ENCODE assay signal across 8 cellular contexts in the genomic region with DNA sequence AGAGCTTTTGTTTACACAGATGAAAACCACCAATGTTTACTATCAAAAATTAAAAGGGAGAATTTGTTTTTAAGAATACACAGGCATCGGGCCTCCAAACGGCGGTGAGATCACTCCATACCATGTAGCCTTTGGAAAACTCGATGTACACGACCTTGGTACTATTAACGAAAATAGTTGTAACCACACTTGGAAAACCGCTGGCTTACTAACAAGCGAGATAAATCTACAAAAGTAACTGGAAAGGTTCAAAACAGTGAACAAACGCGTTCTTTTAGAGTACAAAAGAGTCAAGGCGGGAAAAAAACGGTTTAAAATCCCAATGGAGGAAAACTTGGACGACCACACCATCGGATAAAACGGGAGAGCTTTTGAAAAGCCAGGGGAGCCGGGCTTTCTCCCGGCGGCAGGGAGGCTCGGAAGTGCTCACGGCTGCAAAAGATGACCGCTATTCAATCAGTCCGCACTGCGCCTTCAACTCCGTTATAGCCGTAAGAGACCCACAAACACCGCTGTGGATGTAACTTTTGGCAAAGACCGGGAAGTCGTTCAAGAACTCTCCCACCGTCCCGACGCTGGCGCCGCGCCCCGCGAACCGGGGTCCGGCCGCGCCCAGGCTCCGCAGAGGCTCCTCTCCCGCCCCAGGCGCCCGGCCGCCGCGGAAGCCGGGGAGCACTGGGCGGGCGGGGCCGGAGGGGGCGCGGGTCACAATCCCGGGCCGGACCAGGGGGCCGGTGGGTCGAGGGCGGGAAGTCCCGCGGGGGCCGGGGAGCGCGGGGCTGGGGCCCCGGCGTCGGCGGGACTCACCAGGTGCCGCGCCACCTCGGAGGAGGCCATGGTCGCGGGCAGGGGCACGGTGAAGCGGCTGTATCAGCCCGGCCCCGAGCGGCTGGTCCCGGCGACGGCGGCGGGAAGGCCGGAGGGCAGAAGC. TPM values are rescaled to one million over a fixed set of nuclear protein-coding genes. Genes with fewer than 3 reads are reported as not detected.
A peak's percentile ranks its signal among the peaks of the same experiment; 100 is the strongest.
DNase-seq lines count a peak whose midpoint lies in the region; ATAC-seq, FAIRE-seq and TF ChIP-seq lines count a peak whose summit lies in the region.

No MANE protein-coding gene starts in this region.

- H3K9me3 Mint-ChIP-seq in CD4-positive, alpha-beta T cell: no peaks in the 10 kb centered on the region
- H3K9me3 Mint-ChIP-seq in activated T-helper 2 cell treated with anti-CD3 and anti-CD28 coated beads, Interferon-gamma antibody, Interleukin-2, Interleukin-4, amounts not matched to agents 10 μg/mL and 5 μg/mL and 100 μg/mL, durations not matched to agents 14 hours and 24 hours and 36 hours: no peaks in the 10 kb centered on the region

- no peak for ATAC-seq in CD4-positive, alpha-beta T cell (ENCODE audit: poor library complexity)
- peak; percentile 38 for ATAC-seq in GM19438 (IDR thresholded peaks at IDR 0.05; ENCODE audit: low read depth, unreplicated experiment)

- DNase-seq in CD4-positive, alpha-beta T cell: no peak
- DNase-seq in HL-60 (ENCODE audit: low read depth in 1 of 2, low spot score in 1 of 2) (no peak), cardiac septum (ENCODE audit: low spot score) (peak; percentile 82), osteoblast (ENCODE audit: insufficient read length, low spot score, missing footprints) (peak; percentile 83), MV-4-11 (lab: John Stamatoyannopoulos, UW) (no peak), GM19239 (ENCODE audit: insufficient read length, low spot score) (no peak)
- no peak for DNase-seq in activated T-helper 2 cell treated with anti-CD3 and anti-CD28 coated beads, Interferon-gamma antibody, Interleukin-2, Interleukin-4, amounts not matched to agents 10 μg/mL and 5 μg/mL and 100 μg/mL, durations not matched to agents 14 hours and 24 hours and 36 hours (ENCODE audit: low spot score)

- H3K27me3 Mint-ChIP-seq in CD4-positive, alpha-beta T cell: peaks cover 82% of the 10 kb centered on the region
- peaks cover 71% of the 10 kb centered on the region for H3K27me3 Mint-ChIP-seq in activated T-helper 2 cell treated with anti-CD3 and anti-CD28 coated beads, Interferon-gamma antibody, Interleukin-2, Interleukin-4, amounts not matched to agents 10 μg/mL and 5 μg/mL and 100 μg/mL, durations not matched to agents 14 hours and 24 hours and 36 hours (ENCODE audit: low read depth)

- peak overlapping the region; percentile 94 for H3K4me3 Mint-ChIP-seq in CD4-positive, alpha-beta T cell
- peak overlapping the region; percentile 79 for H3K4me3 Mint-ChIP-seq in activated T-helper 2 cell treated with anti-CD3 and anti-CD28 coated beads, Interferon-gamma antibody, Interleukin-2, Interleukin-4, amounts not matched to agents 10 μg/mL and 5 μg/mL and 100 μg/mL, durations not matched to agents 14 hours and 24 hours and 36 hours (ENCODE audit: low read depth)

- intact Hi-C loops in CD4-positive, alpha-beta T cell (cut with DNase I, micrococcal nuclease): loop anchor here in 1 of 2 experiments (10.0 kb wide), 1 partner anchor 898 kb away; a partner anchor contains a TSS
- intact Hi-C loops in activated T-helper 2 cell treated with anti-CD3 and anti-CD28 coated beads, Interferon-gamma antibody, Interleukin-2, Interleukin-4, amounts not matched to agents 10 μg/mL and 5 μg/mL and 100 μg/mL, durations not matched to agents 14 hours and 24 hours and 36 hours (cut with micrococcal nuclease): loop anchor here (5.0 to 10.0 kb wide), 2 partner anchors 68 to 1081 kb away; a partner anchor contains a TSS
- intact Hi-C loops in cardiac septum (cut with DNase I): loop anchor here (5.0 kb wide), 2 partner anchors 66 to 79 kb away; no protein-coding TSS in a partner anchor

- peaks cover 30% of the 10 kb centered on the region for H3K4me1 Mint-ChIP-seq in CD4-positive, alpha-beta T cell (ENCODE audit: low read depth)
- peaks cover 13% of the 10 kb centered on the region for H3K4me1 Mint-ChIP-seq in activated T-helper 2 cell treated with anti-CD3 and anti-CD28 coated beads, Interferon-gamma antibody, Interleukin-2, Interleukin-4, amounts not matched to agents 10 μg/mL and 5 μg/mL and 100 μg/mL, durations not matched to agents 14 hours and 24 hours and 36 hours (ENCODE audit: low read depth)

- peaks cover 47% of the 10 kb centered on the region for H3K4me1 ChIP-seq in osteoblast (ENCODE audit: insufficient read depth, low read length)

- no peak for FAIRE-seq in GM19239 (lab: Jason Lieb, UNC)

- peaks cover 70% of the 10 kb centered on the region for H3K79me2 ChIP-seq in osteoblast (ENCODE audit: insufficient read depth, low read length)

- TF ChIP-seq CTCF in CD4-positive, alpha-beta T cell (IDR thresholded peaks at IDR 0.05): no peak
- TF ChIP-seq CTCF in HL-60 (IDR thresholded peaks at IDR 0.05; ENCODE audit: insufficient read depth, low read length): no peak
- no peak for TF ChIP-seq CTCF in osteoblast (IDR thresholded peaks at IDR 0.05; ENCODE audit: extremely low read depth, low read depth, low read length)

- H3K27me3 ChIP-seq in CD4-positive, alpha-beta T cell (ENCODE audit: control insufficient read depth, insufficient read depth, low read length): peaks cover 73% of the 10 kb centered on the region
- H3K27me3 ChIP-seq in HL-60 (ENCODE audit: insufficient read depth, poor library complexity, severe bottlenecking): peaks cover 21% of the 10 kb centered on the region
- no peaks in the 10 kb centered on the region for H3K27me3 ChIP-seq in osteoblast (ENCODE audit: insufficient read depth, low read length)

- H3K4me2 ChIP-seq in osteoblast (ENCODE audit: insufficient read depth, low read length): peak overlapping the region; percentile 87

- no peak overlapping the region for H3K27ac ChIP-seq in CD4-positive, alpha-beta T cell (ENCODE audit: low read depth, low read length)
- no peak overlapping the region for H3K27ac ChIP-seq in HL-60 (replicated peaks)
- H3K27ac ChIP-seq in osteoblast (ENCODE audit: low read depth, low read length): peak overlapping the region; percentile 92

- no peaks in the 10 kb centered on the region for H3K36me3 ChIP-seq in osteoblast (ENCODE audit: insufficient read depth, low read length)

- H3K4me3 ChIP-seq in HL-60 (replicated peaks; ENCODE audit: insufficient read depth, low read length): peak overlapping the region; percentile 33
- peak overlapping the region; percentile 88 for H3K4me3 ChIP-seq in osteoblast (ENCODE audit: insufficient read depth, low read length)

- peak overlapping the region; percentile 76 for H2AFZ ChIP-seq in osteoblast (ENCODE audit: low read length)

- CTCF ChIA-PET in CD4-positive, alpha-beta T cell (lab: Charles Lee): no interaction called here

- POLR2A ChIA-PET in CD4-positive, alpha-beta T cell (lab: Charles Lee): interaction anchor here (1.1 kb wide), 1 partner anchor 16 kb away, joined by 3 read pairs; no protein-coding TSS in a partner anchor

- H3K36me3 Mint-ChIP-seq in CD4-positive, alpha-beta T cell (ENCODE audit: low read depth): no peaks in the 10 kb centered on the region
- H3K36me3 Mint-ChIP-seq in activated T-helper 2 cell treated with anti-CD3 and anti-CD28 coated beads, Interferon-gamma antibody, Interleukin-2, Interleukin-4, amounts not matched to agents 10 μg/mL and 5 μg/mL and 100 μg/mL, durations not matched to agents 14 hours and 24 hours and 36 hours (ENCODE audit: low read depth): peaks cover 3% of the 10 kb centered on the region

- H4K20me1 ChIP-seq in osteoblast (ENCODE audit: insufficient read depth, low read length): peaks cover 16% of the 10 kb centered on the region

- H3K9me3 ChIP-seq in CD4-positive, alpha-beta T cell (ENCODE audit: control insufficient read depth, low read length): no peaks in the 10 kb centered on the region
- H3K9me3 ChIP-seq in osteoblast (ENCODE audit: low read depth, low read length): no peaks in the 10 kb centered on the region

- H3K27ac Mint-ChIP-seq in CD4-positive, alpha-beta T cell: peak overlapping the region; percentile 79
- H3K27ac Mint-ChIP-seq in activated T-helper 2 cell treated with anti-CD3 and anti-CD28 coated beads, Interferon-gamma antibody, Interleukin-2, Interleukin-4, amounts not matched to agents 10 μg/mL and 5 μg/mL and 100 μg/mL, durations not matched to agents 14 hours and 24 hours and 36 hours: peak overlapping the region; percentile 30

RNA-seq across cellular contexts. Expression of a gene that starts 0.5 kb away (rescaled TPM):
- total RNA-seq in CD4-positive, alpha-beta T cell: 1 to 10 TPM; 2.0 to 2.6 TPM
- 1.4 and 2.9 TPM in 2 replicates for total RNA-seq in activated T-helper 2 cell treated with anti-CD3 and anti-CD28 coated beads, Interferon-gamma antibody, Interleukin-2, Interleukin-4, amounts not matched to agents 10 μg/mL and 5 μg/mL and 100 μg/mL, durations not matched to agents 14 hours and 24 hours and 36 hours
- 57.4 TPM for total RNA-seq in cardiac septum
- 101 and 107 TPM in 2 replicates for total RNA-seq in osteoblast

RNA-seq across cellular contexts. Expression of a gene that starts 0.9 kb away (rescaled TPM):
- 1 to 10 TPM; 1.3 to 1.6 TPM for total RNA-seq in CD4-positive, alpha-beta T cell
- total RNA-seq in activated T-helper 2 cell treated with anti-CD3 and anti-CD28 coated beads, Interferon-gamma antibody, Interleukin-2, Interleukin-4, amounts not matched to agents 10 μg/mL and 5 μg/mL and 100 μg/mL, durations not matched to agents 14 hours and 24 hours and 36 hours: 1.7 and 1.9 TPM in 2 replicates
- total RNA-seq in cardiac septum (2.4 TPM), osteoblast (14.7 and 17.7 TPM in 2 replicates)

Comparison
In these comparisons a context has a peak if more than half of its experiments do, and no peak if none do; other contexts are left out.
1. DNase-seq: peak in cardiac septum (single experiment) and osteoblast (single experiment); none in CD4-positive, alpha-beta T cell (0 of 10), HL-60 (0 of 2), activated T-helper 2 cell treated with anti-CD3 and anti-CD28 coated beads, Interferon-gamma antibody, Interleukin-2, Interleukin-4, amounts not matched to agents 10 μg/mL and 5 μg/mL and 100 μg/mL, durations not matched to agents 14 hours and 24 hours and 36 hours (single experiment), MV-4-11 (single experiment) and GM19239 (single experiment).
2. RNA of a gene that starts 0.5 kb away (total RNA-seq): 101 to 107 TPM in osteoblast and 57.4 TPM in cardiac septum (single experiment); 2.0 to 2.6 TPM in CD4-positive, alpha-beta T cell and 1.4 to 2.9 TPM in activated T-helper 2 cell treated with anti-CD3 and anti-CD28 coated beads, Interferon-gamma antibody, Interleukin-2, Interleukin-4, amounts not matched to agents 10 μg/mL and 5 μg/mL and 100 μg/mL, durations not matched to agents 14 hours and 24 hours and 36 hours; every median in the first group is over 10 times any median in the second.